14 cellular contexts compared by ENCODE assay signal in genomic region chr5:118723021-118723338, GRCh38.
DNase-seq lines count a peak whose midpoint lies in the region; ATAC-seq, FAIRE-seq and TF ChIP-seq lines count a peak whose summit lies in the region.
"Had no signal": no experiment of that assay in that cellular context is flagged by ENCODE, and none has a peak within 500 bp of the region (broad histone marks: within the 10 kb centered on the region; RNA-seq: fewer than 3 reads in every experiment).

No MANE protein-coding gene starts in this region.

- DNase-seq in GM12865 (ENCODE audit: low read depth), result peak; percentile 92
- DNase-seq in effector memory CD8-positive, alpha-beta T cell, result no peak
- DNase-seq in activated effector memory CD4-positive, alpha-beta T cell treated with Interleukin-2 at 50 U/mL for 16 hours, result no peak
- no peak for DNase-seq in small intestine
- no peak for DNase-seq in activated gamma-delta T cell treated with Interleukin-2 at 50 U/mL for 16 hours
- DNase-seq: activated T-cell treated with anti-CD3 and anti-CD28 coated beads, Interleukin-2, amount 50 U/mL, for 24 hours; GOT3; Kasumi-1; right lobe of liver; WERI-Rb-1 had no signal

- peak; percentile 82 for ATAC-seq in GM19438 (IDR thresholded peaks at IDR 0.05; ENCODE audit: low read depth, unreplicated experiment)
- peak; percentile 84 for ATAC-seq in HG02798 (IDR thresholded peaks at IDR 0.05; ENCODE audit: poor library complexity, unreplicated experiment)
- ATAC-seq in HG03442 (IDR thresholded peaks at IDR 0.05; ENCODE audit: unreplicated experiment), result peak; percentile 66
- ATAC-seq in effector memory CD8-positive, alpha-beta T cell (replicated peaks), result no peak
- ATAC-seq: right lobe of liver had no signal

- no peak overlapping the region for H3K27ac ChIP-seq in small intestine (ENCODE audit: low read depth in 1 of 2, low read length in 1 of 2)
- H3K27ac ChIP-seq: right lobe of liver, vagina, WERI-Rb-1 had no signal

- peak overlapping the region; percentile 26; the same call in 1 of the 2 replicates for H3K4me3 ChIP-seq in GM12865 (ENCODE audit: low read depth, low read length)
- no peak overlapping the region for H3K4me3 ChIP-seq in small intestine (ENCODE audit: low read depth in 1 of 2, low read length in 2 of 2)
- H3K4me3 ChIP-seq: right lobe of liver, vagina had no signal

- no peak overlapping the region for H3K4me3 Mint-ChIP-seq in effector memory CD8-positive, alpha-beta T cell
- H3K4me3 Mint-ChIP-seq: activated T-cell treated with anti-CD3 and anti-CD28 coated beads, Interleukin-2, amount 50 U/mL, for 24 hours had no signal

- H3K4me1 ChIP-seq in small intestine (ENCODE audit: control insufficient read depth in 2 of 2, insufficient read depth in 1 of 2, low read depth in 1 of 2, low read length in 1 of 2), result no peaks in the 10 kb centered on the region
- H3K4me1 ChIP-seq: right lobe of liver, vagina had no signal

- H3K36me3 Mint-ChIP-seq in effector memory CD8-positive, alpha-beta T cell (ENCODE audit: insufficient read depth), result no peaks in the 10 kb centered on the region

- no peaks in the 10 kb centered on the region for H3K27me3 ChIP-seq in small intestine (ENCODE audit: control insufficient read depth in 2 of 2, insufficient read depth in 2 of 2, low read length in 2 of 2)
- H3K27me3 ChIP-seq: right lobe of liver, vagina had no signal

- no peaks in the 10 kb centered on the region for H3K36me3 ChIP-seq in small intestine (ENCODE audit: control insufficient read depth in 2 of 2, insufficient read depth in 2 of 2, low read length in 2 of 2)
- H3K36me3 ChIP-seq: right lobe of liver, vagina, WERI-Rb-1 had no signal

- no peak overlapping the region for H3K27ac Mint-ChIP-seq in effector memory CD8-positive, alpha-beta T cell
- H3K27ac Mint-ChIP-seq: activated T-cell treated with anti-CD3 and anti-CD28 coated beads, Interleukin-2, amount 50 U/mL, for 24 hours had no signal

- no peak for TF ChIP-seq CTCF in GM12865 (IDR thresholded peaks at IDR 0.05; ENCODE audit: insufficient read depth, low read depth, low read length, missing control alignments)

- no peaks in the 10 kb centered on the region for H3K9me3 ChIP-seq in small intestine (ENCODE audit: control insufficient read depth, low read depth)
- H3K9me3 ChIP-seq: right lobe of liver, vagina had no signal

- H3K9me3 Mint-ChIP-seq in effector memory CD8-positive, alpha-beta T cell, result peaks cover 15 to 45% of the 10 kb centered on the region in 2 donors

- no peaks in the 10 kb centered on the region for H3K4me1 Mint-ChIP-seq in effector memory CD8-positive, alpha-beta T cell (ENCODE audit: low read depth in 2 of 2)

- no peak for FAIRE-seq in small intestine (lab: Jason Lieb, UNC)

- no peaks in the 10 kb centered on the region for H3K27me3 Mint-ChIP-seq in effector memory CD8-positive, alpha-beta T cell
- H3K27me3 Mint-ChIP-seq: activated T-cell treated with anti-CD3 and anti-CD28 coated beads, Interleukin-2, amount 50 U/mL, for 24 hours had no signal
